32 cellular contexts compared by ENCODE assay signal in the genomic region with DNA sequence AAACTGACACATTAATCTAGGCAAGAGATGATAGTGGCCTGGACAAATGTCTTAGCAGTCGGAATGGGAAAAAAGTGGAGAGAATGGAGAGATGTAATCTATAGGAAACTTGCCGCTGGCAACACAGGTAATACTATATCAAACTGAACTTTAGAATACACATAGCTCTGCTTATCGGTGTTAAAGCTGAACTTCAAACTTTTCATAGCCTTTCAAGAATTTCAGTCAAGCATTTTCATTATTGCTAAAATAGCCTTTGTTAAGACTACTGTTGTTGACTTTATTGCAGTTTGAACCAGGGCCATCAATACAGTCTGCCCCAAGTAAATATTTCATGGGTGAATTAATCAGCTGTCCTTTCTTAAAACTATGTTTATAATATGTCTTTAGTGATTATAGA. TPM values are rescaled to one million over a fixed set of nuclear protein-coding genes. Genes with fewer than 3 reads are reported as not detected.
"Had no signal": no experiment of that assay in that cellular context is flagged by ENCODE, and none has a peak within 500 bp of the region (broad histone marks: within the 10 kb centered on the region; RNA-seq: fewer than 3 reads in every experiment).

No MANE protein-coding gene starts in this region.

- H3K36me3 Mint-ChIP-seq: activated CD8-positive, alpha-beta memory T cell treated with anti-CD3 and anti-CD28 coated beads, Interleukin-2, amount 10 ng/mL, durations not matched to agents 7 days and 5 days; brain; T-cell had no signal

- H3K4me1 Mint-ChIP-seq: activated B cell treated with CpG ODN at 0.5 μM for 24 hours; activated CD4-positive, alpha-beta T cell treated with anti-CD3 and anti-CD28 coated beads, Interleukin-2, amount 10 ng/mL, durations not matched to agents 24 days and 14 days; activated CD8-positive, alpha-beta memory T cell treated with anti-CD3 and anti-CD28 coated beads, Interleukin-2, amount 10 ng/mL, durations not matched to agents 7 days and 5 days; activated naive CD8-positive, alpha-beta T cell treated with anti-CD3 and anti-CD28 coated beads, Interleukin-2, amount 50 U/mL, for 24 hours; central memory CD8-positive, alpha-beta T cell; T-cell had no signal

- H3K36me3 ChIP-seq: ascending aorta, MG63 had no signal

- H3K4me3 Mint-ChIP-seq: activated B cell treated with CpG ODN at 0.5 μM for 24 hours; activated CD4-positive, alpha-beta T cell treated with anti-CD3 and anti-CD28 coated beads, Interleukin-2, amount 10 ng/mL, durations not matched to agents 24 days and 14 days; activated CD8-positive, alpha-beta memory T cell treated with anti-CD3 and anti-CD28 coated beads, Interleukin-2, amount 10 ng/mL, durations not matched to agents 7 days and 5 days; activated naive CD8-positive, alpha-beta T cell treated with anti-CD3 and anti-CD28 coated beads, Interleukin-2, amount 50 U/mL, for 24 hours; activated T-cell treated with anti-CD3 and anti-CD28 coated beads, Interleukin-2, amount 50 U/mL, for 4 hours; brain; central memory CD8-positive, alpha-beta T cell; T-cell had no signal

- H3K27ac Mint-ChIP-seq: activated B cell treated with CpG ODN at 0.5 μM for 24 hours; activated CD4-positive, alpha-beta T cell treated with anti-CD3 and anti-CD28 coated beads, Interleukin-2, amount 10 ng/mL, durations not matched to agents 24 days and 14 days; activated CD8-positive, alpha-beta memory T cell treated with anti-CD3 and anti-CD28 coated beads, Interleukin-2, amount 10 ng/mL, durations not matched to agents 7 days and 5 days; activated naive CD4-positive, alpha-beta T cell treated with anti-CD3 and anti-CD28 coated beads, Interleukin-2, amount 50 U/mL, for 72 hours; activated naive CD8-positive, alpha-beta T cell treated with anti-CD3 and anti-CD28 coated beads, Interleukin-2, amount 50 U/mL, for 24 hours; brain; T-cell had no signal

- H3K9me3 ChIP-seq: ascending aorta, MG63 had no signal

- H3K4me1 ChIP-seq: ascending aorta had no signal

- DNase-seq: activated B cell treated with CpG ODN at 0.5 μM for 24 hours; activated CD4-positive, alpha-beta T cell treated with anti-CD3 and anti-CD28 coated beads for 1 hour; activated CD4-positive, alpha-beta T cell treated with anti-CD3 and anti-CD28 coated beads, Interleukin-2, amount 10 ng/mL, durations not matched to agents 24 days and 14 days; activated CD4-positive, alpha-beta T cell treated with anti-CD3 and anti-CD28 coated beads, Interleukin-2, amount 50 U/mL, for 48 hours; activated CD8-positive, alpha-beta memory T cell treated with anti-CD3 and anti-CD28 coated beads, Interleukin-2, amount 10 ng/mL, durations not matched to agents 7 days and 5 days; activated effector memory CD4-positive, alpha-beta T cell treated with anti-CD3 and anti-CD28 coated beads, Interleukin-2, amount 50 U/mL, for 16 hours; activated naive CD4-positive, alpha-beta T cell treated with Interleukin-2 at 50 U/mL for 16 hours; activated naive CD8-positive, alpha-beta T cell treated with anti-CD3 and anti-CD28 coated beads, Interleukin-2, amount 50 U/mL, for 24 hours; activated T-cell treated with anti-CD3 and anti-CD28 coated beads, Interleukin-2, amount 50 U/mL, for 4 hours; amniotic stem cell; MG63; MV-4-11; NCI-H1092 treated with DMSO at 0.1 percent for 48 hours; NCI-H1417 treated with DMSO at 0.1 percent for 48 hours; NCI-H187; NCI-H2081; NCI-H446; NCI-H524; NCI-H748 treated with DMSO at 0.1 percent for 48 hours; NK-92 treated with Interleukin-12 subunit alpha and Interleukin-12 subunit beta, amount 100 ng/mL, for 24 hours; OCI-M1; RPMI8226; T-cell; T-helper 2 cell; T1000 had no signal

- ATAC-seq: activated CD8-positive, alpha-beta memory T cell treated with anti-CD3 and anti-CD28 coated beads, Interleukin-2, amount 10 ng/mL, durations not matched to agents 7 days and 5 days; activated naive CD4-positive, alpha-beta T cell treated with anti-CD3 and anti-CD28 coated beads, Interleukin-2, amount 50 U/mL, for 72 hours; activated naive CD8-positive, alpha-beta T cell treated with anti-CD3 and anti-CD28 coated beads, Interleukin-2, amount 50 U/mL, for 24 hours; activated T-cell treated with anti-CD3 and anti-CD28 coated beads, Interleukin-2, amount 50 U/mL, for 4 hours; Panc1; Right ventricle myocardium inferior; T-cell had no signal

- H3K27me3 ChIP-seq: ascending aorta, MG63 had no signal

- H3K27ac ChIP-seq: ascending aorta, SK-N-MC had no signal

- H3K27me3 Mint-ChIP-seq: activated B cell treated with CpG ODN at 0.5 μM for 24 hours; activated CD4-positive, alpha-beta T cell treated with anti-CD3 and anti-CD28 coated beads, Interleukin-2, amount 10 ng/mL, durations not matched to agents 24 days and 14 days; activated CD8-positive, alpha-beta memory T cell treated with anti-CD3 and anti-CD28 coated beads, Interleukin-2, amount 10 ng/mL, durations not matched to agents 7 days and 5 days; activated naive CD8-positive, alpha-beta T cell treated with anti-CD3 and anti-CD28 coated beads, Interleukin-2, amount 50 U/mL, for 24 hours; brain; central memory CD8-positive, alpha-beta T cell; T-cell had no signal

- H3K4me3 ChIP-seq: ascending aorta, MG63, SK-N-MC had no signal

- H3K9me3 Mint-ChIP-seq: activated B cell treated with CpG ODN at 0.5 μM for 24 hours; activated CD4-positive, alpha-beta T cell treated with anti-CD3 and anti-CD28 coated beads, Interleukin-2, amount 10 ng/mL, durations not matched to agents 24 days and 14 days; brain had no signal

RNA-seq across cellular contexts. Expression of a gene that starts 12.9 kb away (rescaled TPM):
- total RNA-seq: activated B cell treated with CpG ODN at 0.5 μM for 24 hours; activated CD4-positive, alpha-beta T cell treated with anti-CD3 and anti-CD28 coated beads, Interleukin-2, amount 10 ng/mL, durations not matched to agents 24 days and 14 days; activated CD8-positive, alpha-beta memory T cell treated with anti-CD3 and anti-CD28 coated beads, Interleukin-2, amount 10 ng/mL, durations not matched to agents 7 days and 5 days; activated naive CD4-positive, alpha-beta T cell treated with anti-CD3 and anti-CD28 coated beads, Interleukin-2, amount 50 U/mL, for 72 hours; activated T-cell treated with anti-CD3 and anti-CD28 coated beads, Interleukin-2, amount 50 U/mL, for 4 hours; T-cell had no signal
